1 cellular context compared by ENCODE assay signal in the genomic region with DNA sequence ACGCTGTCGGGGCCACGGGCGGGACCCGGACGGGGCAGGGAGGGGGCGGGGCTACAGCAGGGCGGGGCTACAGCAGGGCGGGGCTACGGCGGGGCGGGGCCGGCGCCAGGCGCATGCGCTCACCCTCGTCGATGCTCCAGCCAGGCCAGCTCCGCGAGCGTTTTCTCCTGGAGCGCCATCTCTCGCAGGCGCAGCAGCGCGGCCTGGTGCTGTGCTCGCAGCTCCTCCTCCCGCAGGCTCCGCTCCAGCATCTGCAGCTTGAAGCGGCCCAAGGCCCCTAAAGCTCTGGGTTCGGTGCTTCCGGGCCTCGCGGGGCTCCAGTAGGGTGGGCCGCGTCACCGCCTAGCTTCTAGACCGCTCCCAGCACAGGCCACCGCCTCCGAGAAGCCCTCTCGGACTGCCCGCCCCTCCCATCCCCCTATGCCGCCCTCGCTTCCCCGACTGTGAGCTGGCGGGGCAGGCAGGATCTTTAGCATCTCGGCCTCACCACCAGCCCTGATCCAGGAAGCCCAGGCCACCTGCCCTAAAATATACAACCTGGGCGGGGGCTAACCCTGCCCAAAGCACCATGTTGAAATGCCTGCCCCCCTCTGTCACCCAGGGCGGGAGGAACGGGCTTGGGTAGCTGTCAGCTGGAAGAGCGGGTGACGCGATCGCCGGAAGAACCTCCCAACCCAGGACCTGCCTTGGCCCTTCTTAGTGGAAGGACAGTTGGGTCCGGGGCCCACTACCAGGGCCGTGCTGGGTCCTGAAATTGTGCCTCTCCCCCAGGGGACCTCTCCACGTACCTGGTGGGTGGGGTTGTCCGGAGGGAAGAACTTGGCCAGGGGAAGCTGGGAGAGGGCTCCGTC.
TF ChIP-seq lines count a peak whose summit lies in the region.

No MANE protein-coding gene starts in this region.

TF ChIP-seq in K562, 482 proteins besides CTCF, POLR2A, EP300 and RAD21 (continued from another document and continues in another):
- TF ChIP-seq, protein P1, sequence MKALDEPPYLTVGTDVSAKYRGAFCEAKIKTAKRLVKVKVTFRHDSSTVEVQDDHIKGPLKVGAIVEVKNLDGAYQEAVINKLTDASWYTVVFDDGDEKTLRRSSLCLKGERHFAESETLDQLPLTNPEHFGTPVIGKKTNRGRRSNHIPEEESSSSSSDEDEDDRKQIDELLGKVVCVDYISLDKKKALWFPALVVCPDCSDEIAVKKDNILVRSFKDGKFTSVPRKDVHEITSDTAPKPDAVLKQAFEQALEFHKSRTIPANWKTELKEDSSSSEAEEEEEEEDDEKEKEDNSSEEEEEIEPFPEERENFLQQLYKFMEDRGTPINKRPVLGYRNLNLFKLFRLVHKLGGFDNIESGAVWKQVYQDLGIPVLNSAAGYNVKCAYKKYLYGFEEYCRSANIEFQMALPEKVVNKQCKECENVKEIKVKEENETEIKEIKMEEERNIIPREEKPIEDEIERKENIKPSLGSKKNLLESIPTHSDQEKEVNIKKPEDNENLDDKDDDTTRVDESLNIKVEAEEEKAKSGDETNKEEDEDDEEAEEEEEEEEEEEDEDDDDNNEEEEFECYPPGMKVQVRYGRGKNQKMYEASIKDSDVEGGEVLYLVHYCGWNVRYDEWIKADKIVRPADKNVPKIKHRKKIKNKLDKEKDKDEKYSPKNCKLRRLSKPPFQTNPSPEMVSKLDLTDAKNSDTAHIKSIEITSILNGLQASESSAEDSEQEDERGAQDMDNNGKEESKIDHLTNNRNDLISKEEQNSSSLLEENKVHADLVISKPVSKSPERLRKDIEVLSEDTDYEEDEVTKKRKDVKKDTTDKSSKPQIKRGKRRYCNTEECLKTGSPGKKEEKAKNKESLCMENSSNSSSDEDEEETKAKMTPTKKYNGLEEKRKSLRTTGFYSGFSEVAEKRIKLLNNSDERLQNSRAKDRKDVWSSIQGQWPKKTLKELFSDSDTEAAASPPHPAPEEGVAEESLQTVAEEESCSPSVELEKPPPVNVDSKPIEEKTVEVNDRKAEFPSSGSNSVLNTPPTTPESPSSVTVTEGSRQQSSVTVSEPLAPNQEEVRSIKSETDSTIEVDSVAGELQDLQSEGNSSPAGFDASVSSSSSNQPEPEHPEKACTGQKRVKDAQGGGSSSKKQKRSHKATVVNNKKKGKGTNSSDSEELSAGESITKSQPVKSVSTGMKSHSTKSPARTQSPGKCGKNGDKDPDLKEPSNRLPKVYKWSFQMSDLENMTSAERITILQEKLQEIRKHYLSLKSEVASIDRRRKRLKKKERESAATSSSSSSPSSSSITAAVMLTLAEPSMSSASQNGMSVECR (CRISPR knock-in tag; IDR thresholded peaks at IDR 0.05) = 0 out of 2 replicates have a peak, but pooled peaks have one; percentile 12
- TF ChIP-seq GATAD2B (IDR thresholded peaks at IDR 0.05; ENCODE audit: borderline replicate concordance) (no peak), ZNF3 (CRISPR knock-in tag; IDR thresholded peaks at IDR 0.05) (no peak), IFI16 (CRISPR knock-in tag; IDR thresholded peaks at IDR 0.05) (no peak), YY1 (IDR thresholded peaks at IDR 0.05; ENCODE audit: borderline replicate concordance in 1 of 3, control insufficient read depth in 1 of 3, extremely low read depth in 1 of 3, insufficient read depth in 3 of 3, insufficient read length in 1 of 3, insufficient replicate concordance in 2 of 3, low read depth in 1 of 3, low read length in 2 of 3) (peak in 2 of 3 experiments; percentile 36 to 59), BCOR (IDR thresholded peaks at IDR 0.05) (peak; percentile 96), ZFP36 (IDR thresholded peaks at IDR 0.05; ENCODE audit: low read depth, low read length, partially characterized antibody) (peak; percentile 99), ZBTB8A (IDR thresholded peaks at IDR 0.05; ENCODE audit: partially characterized antibody) (no peak), ZNF24 (IDR thresholded peaks at IDR 0.05) (no peak), RCOR1 (IDR thresholded peaks at IDR 0.05; ENCODE audit: borderline replicate concordance in 1 of 2, low read depth in 2 of 2, low read length in 2 of 2) (peak in 1 of 2 experiments; percentile 62; a peak in 2 of 4 replicates), DIDO1 (tag; IDR thresholded peaks at IDR 0.05; ENCODE audit: low read depth) (no peak), POLR2G (IDR thresholded peaks at IDR 0.05; ENCODE audit: low read depth, low read length) (peak; percentile 82), ZZZ3 (IDR thresholded peaks at IDR 0.05) (no peak), JUNB (CRISPR knock-in tag; conservative IDR thresholded peaks at IDR 0.05) (no peak), CHD2 (IDR thresholded peaks at IDR 0.05; ENCODE audit: low read depth, low read length) (no peak), KDM2B (CRISPR knock-in tag; IDR thresholded peaks at IDR 0.05) (peak; percentile 87; the same call in 1 of the 2 replicates), RFX1 (IDR thresholded peaks at IDR 0.05) (no peak), DACH1 (IDR thresholded peaks at IDR 0.05; ENCODE audit: partially characterized antibody) (peak; percentile 12), CXXC5 (CRISPR knock-in tag; IDR thresholded peaks at IDR 0.05) (no peak), NRF1 (conservative IDR thresholded peaks at IDR 0.05 in 1 of 2, IDR thresholded peaks at IDR 0.05 in 1 of 2) (peak; percentile 86 to 88), SRF (CRISPR knock-in tag; IDR thresholded peaks at IDR 0.05) (0 out of 4 replicates have a peak, but pooled peaks of 1 of the 2 experiments have one; percentile 25), ZBTB1 (CRISPR knock-in tag; IDR thresholded peaks at IDR 0.05; ENCODE audit: borderline replicate concordance, low read depth) (no peak), SMARCA5 (IDR thresholded peaks at IDR 0.05) (peak; percentile 93), MTA2 (IDR thresholded peaks at IDR 0.05; ENCODE audit: low read depth) (no peak), ZNF263 (CRISPR knock-in tag; IDR thresholded peaks at IDR 0.05; ENCODE audit: borderline replicate concordance) (peak; percentile 22; the same call in 1 of the 2 replicates), MTA3 (IDR thresholded peaks at IDR 0.05; ENCODE audit: borderline replicate concordance) (peak; percentile 41; the same call in 1 of the 2 replicates), TEAD1 (CRISPR knock-in tag; IDR thresholded peaks at IDR 0.05) (peak in 1 of 2 experiments; percentile 27; a peak in 1 of 4 replicates), FIP1L1 (IDR thresholded peaks at IDR 0.05; ENCODE audit: low read depth, low read length, poor library complexity, severe bottlenecking) (no peak), ETV1 (tag; conservative IDR thresholded peaks at IDR 0.05; ENCODE audit: low read depth) (no peak), PHF8 (IDR thresholded peaks at IDR 0.05; ENCODE audit: borderline replicate concordance, low read length) (peak; percentile 47; the same call in 1 of the 2 replicates), CTBP1 (IDR thresholded peaks at IDR 0.05; ENCODE audit: borderline replicate concordance) (peak; percentile 40; the same call in 1 of the 2 replicates), MAZ (CRISPR knock-in tag; conservative IDR thresholded peaks at IDR 0.05 in 1 of 2, IDR thresholded peaks at IDR 0.05 in 1 of 2) (peak; percentile 37 to 76; a peak in 3 of 4 replicates), HLTF (IDR thresholded peaks at IDR 0.05) (no peak), HMGN3 (IDR thresholded peaks at IDR 0.05; ENCODE audit: borderline replicate concordance, extremely low read depth, insufficient read length, low read depth, low read length) (peak; percentile 78)
- TF ChIP-seq, protein P2, sequence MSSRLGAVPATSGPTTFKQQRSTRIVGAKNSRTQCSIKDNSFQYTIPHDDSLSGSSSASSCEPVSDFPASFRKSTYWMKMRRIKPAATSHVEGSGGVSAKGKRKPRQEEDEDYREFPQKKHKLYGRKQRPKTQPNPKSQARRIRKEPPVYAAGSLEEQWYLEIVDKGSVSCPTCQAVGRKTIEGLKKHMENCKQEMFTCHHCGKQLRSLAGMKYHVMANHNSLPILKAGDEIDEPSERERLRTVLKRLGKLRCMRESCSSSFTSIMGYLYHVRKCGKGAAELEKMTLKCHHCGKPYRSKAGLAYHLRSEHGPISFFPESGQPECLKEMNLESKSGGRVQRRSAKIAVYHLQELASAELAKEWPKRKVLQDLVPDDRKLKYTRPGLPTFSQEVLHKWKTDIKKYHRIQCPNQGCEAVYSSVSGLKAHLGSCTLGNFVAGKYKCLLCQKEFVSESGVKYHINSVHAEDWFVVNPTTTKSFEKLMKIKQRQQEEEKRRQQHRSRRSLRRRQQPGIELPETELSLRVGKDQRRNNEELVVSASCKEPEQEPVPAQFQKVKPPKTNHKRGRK (tag; IDR thresholded peaks at IDR 0.05) = no peak
- TF ChIP-seq, protein P3, sequence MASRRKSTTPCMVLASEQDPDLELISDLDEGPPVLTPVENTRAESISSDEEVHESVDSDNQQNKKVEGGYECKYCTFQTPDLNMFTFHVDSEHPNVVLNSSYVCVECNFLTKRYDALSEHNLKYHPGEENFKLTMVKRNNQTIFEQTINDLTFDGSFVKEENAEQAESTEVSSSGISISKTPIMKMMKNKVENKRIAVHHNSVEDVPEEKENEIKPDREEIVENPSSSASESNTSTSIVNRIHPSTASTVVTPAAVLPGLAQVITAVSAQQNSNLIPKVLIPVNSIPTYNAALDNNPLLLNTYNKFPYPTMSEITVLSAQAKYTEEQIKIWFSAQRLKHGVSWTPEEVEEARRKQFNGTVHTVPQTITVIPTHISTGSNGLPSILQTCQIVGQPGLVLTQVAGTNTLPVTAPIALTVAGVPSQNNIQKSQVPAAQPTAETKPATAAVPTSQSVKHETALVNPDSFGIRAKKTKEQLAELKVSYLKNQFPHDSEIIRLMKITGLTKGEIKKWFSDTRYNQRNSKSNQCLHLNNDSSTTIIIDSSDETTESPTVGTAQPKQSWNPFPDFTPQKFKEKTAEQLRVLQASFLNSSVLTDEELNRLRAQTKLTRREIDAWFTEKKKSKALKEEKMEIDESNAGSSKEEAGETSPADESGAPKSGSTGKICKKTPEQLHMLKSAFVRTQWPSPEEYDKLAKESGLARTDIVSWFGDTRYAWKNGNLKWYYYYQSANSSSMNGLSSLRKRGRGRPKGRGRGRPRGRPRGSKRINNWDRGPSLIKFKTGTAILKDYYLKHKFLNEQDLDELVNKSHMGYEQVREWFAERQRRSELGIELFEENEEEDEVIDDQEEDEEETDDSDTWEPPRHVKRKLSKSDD (conservative IDR thresholded peaks at IDR 0.05; ENCODE audit: low read length) = no peak
- TF ChIP-seq, protein P4, sequence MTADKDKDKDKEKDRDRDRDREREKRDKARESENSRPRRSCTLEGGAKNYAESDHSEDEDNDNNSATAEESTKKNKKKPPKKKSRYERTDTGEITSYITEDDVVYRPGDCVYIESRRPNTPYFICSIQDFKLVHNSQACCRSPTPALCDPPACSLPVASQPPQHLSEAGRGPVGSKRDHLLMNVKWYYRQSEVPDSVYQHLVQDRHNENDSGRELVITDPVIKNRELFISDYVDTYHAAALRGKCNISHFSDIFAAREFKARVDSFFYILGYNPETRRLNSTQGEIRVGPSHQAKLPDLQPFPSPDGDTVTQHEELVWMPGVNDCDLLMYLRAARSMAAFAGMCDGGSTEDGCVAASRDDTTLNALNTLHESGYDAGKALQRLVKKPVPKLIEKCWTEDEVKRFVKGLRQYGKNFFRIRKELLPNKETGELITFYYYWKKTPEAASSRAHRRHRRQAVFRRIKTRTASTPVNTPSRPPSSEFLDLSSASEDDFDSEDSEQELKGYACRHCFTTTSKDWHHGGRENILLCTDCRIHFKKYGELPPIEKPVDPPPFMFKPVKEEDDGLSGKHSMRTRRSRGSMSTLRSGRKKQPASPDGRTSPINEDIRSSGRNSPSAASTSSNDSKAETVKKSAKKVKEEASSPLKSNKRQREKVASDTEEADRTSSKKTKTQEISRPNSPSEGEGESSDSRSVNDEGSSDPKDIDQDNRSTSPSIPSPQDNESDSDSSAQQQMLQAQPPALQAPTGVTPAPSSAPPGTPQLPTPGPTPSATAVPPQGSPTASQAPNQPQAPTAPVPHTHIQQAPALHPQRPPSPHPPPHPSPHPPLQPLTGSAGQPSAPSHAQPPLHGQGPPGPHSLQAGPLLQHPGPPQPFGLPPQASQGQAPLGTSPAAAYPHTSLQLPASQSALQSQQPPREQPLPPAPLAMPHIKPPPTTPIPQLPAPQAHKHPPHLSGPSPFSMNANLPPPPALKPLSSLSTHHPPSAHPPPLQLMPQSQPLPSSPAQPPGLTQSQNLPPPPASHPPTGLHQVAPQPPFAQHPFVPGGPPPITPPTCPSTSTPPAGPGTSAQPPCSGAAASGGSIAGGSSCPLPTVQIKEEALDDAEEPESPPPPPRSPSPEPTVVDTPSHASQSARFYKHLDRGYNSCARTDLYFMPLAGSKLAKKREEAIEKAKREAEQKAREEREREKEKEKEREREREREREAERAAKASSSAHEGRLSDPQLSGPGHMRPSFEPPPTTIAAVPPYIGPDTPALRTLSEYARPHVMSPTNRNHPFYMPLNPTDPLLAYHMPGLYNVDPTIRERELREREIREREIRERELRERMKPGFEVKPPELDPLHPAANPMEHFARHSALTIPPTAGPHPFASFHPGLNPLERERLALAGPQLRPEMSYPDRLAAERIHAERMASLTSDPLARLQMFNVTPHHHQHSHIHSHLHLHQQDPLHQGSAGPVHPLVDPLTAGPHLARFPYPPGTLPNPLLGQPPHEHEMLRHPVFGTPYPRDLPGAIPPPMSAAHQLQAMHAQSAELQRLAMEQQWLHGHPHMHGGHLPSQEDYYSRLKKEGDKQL (CRISPR knock-in tag; IDR thresholded peaks at IDR 0.05; ENCODE audit: borderline replicate concordance) = 0 out of 2 replicates have a peak, but pooled peaks have one; percentile 35
- TF ChIP-seq, protein P5, sequence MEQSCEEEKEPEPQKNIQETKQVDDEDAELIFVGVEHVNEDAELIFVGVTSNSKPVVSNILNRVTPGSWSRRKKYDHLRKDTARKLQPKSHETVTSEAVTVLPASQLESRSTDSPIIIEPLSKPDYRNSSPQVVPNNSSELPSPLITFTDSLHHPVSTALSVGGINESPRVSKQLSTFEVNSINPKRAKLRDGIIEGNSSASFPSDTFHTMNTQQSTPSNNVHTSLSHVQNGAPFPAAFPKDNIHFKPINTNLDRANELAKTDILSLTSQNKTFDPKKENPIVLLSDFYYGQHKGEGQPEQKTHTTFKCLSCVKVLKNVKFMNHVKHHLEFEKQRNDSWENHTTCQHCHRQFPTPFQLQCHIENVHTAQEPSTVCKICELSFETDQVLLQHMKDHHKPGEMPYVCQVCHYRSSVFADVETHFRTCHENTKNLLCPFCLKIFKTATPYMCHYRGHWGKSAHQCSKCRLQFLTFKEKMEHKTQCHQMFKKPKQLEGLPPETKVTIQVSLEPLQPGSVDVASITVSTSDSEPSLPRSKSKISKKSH (CRISPR knock-in tag; IDR thresholded peaks at IDR 0.05) = no peak
- TF ChIP-seq, protein P6, sequence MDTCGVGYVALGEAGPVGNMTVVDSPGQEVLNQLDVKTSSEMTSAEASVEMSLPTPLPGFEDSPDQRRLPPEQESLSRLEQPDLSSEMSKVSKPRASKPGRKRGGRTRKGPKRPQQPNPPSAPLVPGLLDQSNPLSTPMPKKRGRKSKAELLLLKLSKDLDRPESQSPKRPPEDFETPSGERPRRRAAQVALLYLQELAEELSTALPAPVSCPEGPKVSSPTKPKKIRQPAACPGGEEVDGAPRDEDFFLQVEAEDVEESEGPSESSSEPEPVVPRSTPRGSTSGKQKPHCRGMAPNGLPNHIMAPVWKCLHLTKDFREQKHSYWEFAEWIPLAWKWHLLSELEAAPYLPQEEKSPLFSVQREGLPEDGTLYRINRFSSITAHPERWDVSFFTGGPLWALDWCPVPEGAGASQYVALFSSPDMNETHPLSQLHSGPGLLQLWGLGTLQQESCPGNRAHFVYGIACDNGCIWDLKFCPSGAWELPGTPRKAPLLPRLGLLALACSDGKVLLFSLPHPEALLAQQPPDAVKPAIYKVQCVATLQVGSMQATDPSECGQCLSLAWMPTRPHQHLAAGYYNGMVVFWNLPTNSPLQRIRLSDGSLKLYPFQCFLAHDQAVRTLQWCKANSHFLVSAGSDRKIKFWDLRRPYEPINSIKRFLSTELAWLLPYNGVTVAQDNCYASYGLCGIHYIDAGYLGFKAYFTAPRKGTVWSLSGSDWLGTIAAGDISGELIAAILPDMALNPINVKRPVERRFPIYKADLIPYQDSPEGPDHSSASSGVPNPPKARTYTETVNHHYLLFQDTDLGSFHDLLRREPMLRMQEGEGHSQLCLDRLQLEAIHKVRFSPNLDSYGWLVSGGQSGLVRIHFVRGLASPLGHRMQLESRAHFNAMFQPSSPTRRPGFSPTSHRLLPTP (IDR thresholded peaks at IDR 0.05; ENCODE audit: borderline replicate concordance, extremely low read depth, insufficient read length) = peak; percentile 74
